ENCODE assay signal across 8 cellular contexts in genomic region chr9:90870646-90871326, GRCh38.
DNase-seq lines count a peak whose midpoint lies in the region; ATAC-seq and TF ChIP-seq lines count a peak whose summit lies in the region.

No MANE protein-coding gene starts in this region.

- peaks cover 78% of the 10 kb centered on the region for H3K36me3 Mint-ChIP-seq in activated B cell treated with CpG ODN at 0.5 μM for 24 hours (ENCODE audit: low read depth)
- H3K36me3 Mint-ChIP-seq in nephron (ENCODE audit: low read depth), result peaks cover 4% of the 10 kb centered on the region

- H3K4me1 ChIP-seq in vagina, result no peaks in the 10 kb centered on the region

- CTCF ChIA-PET in activated B cell treated with CpG ODN at 0.5 μM for 24 hours (lab: Charles Lee), result interaction anchor here (0.7 to 2.4 kb wide), 17 partner anchors 10 to 729 kb away, joined by 3 to 9 read pairs (median 4); no protein-coding TSS in a partner anchor

- H3K4me3 Mint-ChIP-seq in activated B cell treated with CpG ODN at 0.5 μM for 24 hours (no peak overlapping the region), nephron (no peak overlapping the region)

- no peak overlapping the region for H3K4me3 ChIP-seq in epithelial cell of proximal tubule (ENCODE audit: low read depth, low read length)
- H3K4me3 ChIP-seq in vagina, result no peak overlapping the region

- H3K27me3 Mint-ChIP-seq in activated B cell treated with CpG ODN at 0.5 μM for 24 hours (no peaks in the 10 kb centered on the region), nephron (ENCODE audit: low read depth) (peaks cover 5% of the 10 kb centered on the region)

- no peak overlapping the region for H3K27ac ChIP-seq in vagina

- DNase-seq in A172 (ENCODE audit: low spot score), result peak; percentile 59
- DNase-seq in GM10266 (ENCODE audit: extremely low spot score), result peak; percentile 49
- peak; percentile 34 to 64 for DNase-seq in NCI-H2081 (lab: John Stamatoyannopoulos, UW)
- no peak for DNase-seq in activated B cell treated with CpG ODN at 0.5 μM for 24 hours
- peak; percentile 4 for DNase-seq in epithelial cell of proximal tubule (ENCODE audit: low read depth)
- no peak for DNase-seq in vagina (ENCODE audit: extremely low spot score in 2 of 2)

- TF ChIP-seq CTCF in GM10266 (IDR thresholded peaks at IDR 0.05; ENCODE audit: control insufficient read depth, insufficient read depth, low read depth, missing control alignments) (peak; percentile 86), activated B cell treated with CpG ODN at 0.5 μM for 24 hours (IDR thresholded peaks at IDR 0.05) (peak; percentile 97), epithelial cell of proximal tubule (conservative IDR thresholded peaks at IDR 0.05; ENCODE audit: low read depth, low read length) (peak; percentile 96), nephron (IDR thresholded peaks at IDR 0.05; ENCODE audit: unreplicated experiment in 3 of 3) (peak; percentile 89 to 94 (median 94)), vagina (IDR thresholded peaks at IDR 0.05) (peak; percentile 56 to 72 (median 64))

- POLR2A ChIA-PET in activated B cell treated with CpG ODN at 0.5 μM for 24 hours (lab: Charles Lee), result interaction anchor here (1.5 kb wide), 1 partner anchor 102 kb away, joined by 3 read pairs; no protein-coding TSS in a partner anchor

- H3K27ac Mint-ChIP-seq in activated B cell treated with CpG ODN at 0.5 μM for 24 hours, result peak overlapping the region; percentile 74
- H3K27ac Mint-ChIP-seq in nephron, result no peak overlapping the region

- no peaks in the 10 kb centered on the region for H3K36me3 ChIP-seq in vagina

- H3K4me1 Mint-ChIP-seq in activated B cell treated with CpG ODN at 0.5 μM for 24 hours (peaks cover 4% of the 10 kb centered on the region), nephron (no peaks in the 10 kb centered on the region)

- ATAC-seq in activated B cell treated with CpG ODN at 0.5 μM for 24 hours (ENCODE audit: low read depth) (no peak), HG02870 (IDR thresholded peaks at IDR 0.05; ENCODE audit: unreplicated experiment) (no peak)

- no peaks in the 10 kb centered on the region for H3K9me3 ChIP-seq in vagina

- TF ChIP-seq POLR2A in vagina (IDR thresholded peaks at IDR 0.05), result no peak

- H3K9me3 Mint-ChIP-seq in activated B cell treated with CpG ODN at 0.5 μM for 24 hours (no peaks in the 10 kb centered on the region), nephron (no peaks in the 10 kb centered on the region)

- H3K27me3 ChIP-seq in vagina, result no peaks in the 10 kb centered on the region

- intact Hi-C loops in activated B cell treated with CpG ODN at 0.5 μM for 24 hours (cut with micrococcal nuclease) (loop anchor here (1.0 to 10.0 kb wide), 7 partner anchors 70 to 728 kb away; partner anchors contain the start of gene SYK), vagina (cut with DNase I) (no loop called here)

Comparison
In these comparisons a context has a peak if more than half of its experiments do, and no peak if none do; other contexts are left out.
1. DNase-seq: peak in A172 (single experiment), GM10266 (single experiment), NCI-H2081 (2 of 2) and epithelial cell of proximal tubule (single experiment); none in activated B cell treated with CpG ODN at 0.5 μM for 24 hours (single experiment) and vagina (0 of 2).
2. Peak in every context shown above with its lines, with median percentiles within 50 percentile points of each other: CTCF ChIP-seq.